Comparison of ENCODE assay signal across 10 cellular contexts in the genomic region with DNA sequence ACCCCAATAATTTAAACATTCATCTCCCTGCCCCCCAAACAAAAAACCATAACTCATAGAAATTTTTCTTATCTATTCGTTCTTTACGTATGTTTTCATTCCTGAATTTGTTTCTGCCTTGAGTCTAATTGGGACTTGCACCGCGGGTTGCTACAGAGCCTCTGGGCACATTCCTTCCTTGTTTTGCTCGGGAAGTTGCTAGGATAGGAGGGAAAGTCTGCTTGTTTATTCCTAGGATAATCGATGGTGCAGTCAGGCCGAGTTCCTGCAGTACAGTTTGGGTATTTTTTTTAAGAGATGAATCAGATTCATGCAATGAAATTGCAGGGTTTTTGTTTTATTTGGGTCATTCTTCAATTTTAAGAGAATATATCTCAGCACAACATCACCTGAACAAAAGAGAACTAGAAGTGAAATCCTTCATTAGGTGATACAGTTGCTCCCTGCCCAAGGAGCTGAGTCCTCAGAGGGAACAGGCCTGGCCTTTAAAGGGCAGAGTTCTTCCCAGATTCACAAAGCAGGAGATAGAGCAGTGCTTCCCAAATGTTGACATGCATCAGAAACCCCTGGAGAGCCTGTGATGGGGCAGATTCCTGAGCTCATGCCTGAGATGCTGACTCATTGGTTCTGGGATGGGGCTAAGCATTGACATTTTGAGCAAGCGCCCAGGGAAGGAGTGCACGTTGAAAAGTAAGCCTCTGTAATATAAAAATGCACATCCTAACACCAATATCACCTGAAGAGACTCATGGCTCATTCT.
A peak's percentile ranks its signal among the peaks of the same experiment; 100 is the strongest.
DNase-seq lines count a peak whose midpoint lies in the region; FAIRE-seq and TF ChIP-seq lines count a peak whose summit lies in the region.
"Had no signal": no experiment of that assay in that cellular context is flagged by ENCODE, and none has a peak within 500 bp of the region (broad histone marks: within the 10 kb centered on the region; RNA-seq: fewer than 3 reads in every experiment).

No MANE protein-coding gene starts in this region.

- H3K36me3 Mint-ChIP-seq in chondrocyte (ENCODE audit: low read depth), result no peaks in the 10 kb centered on the region

- H3K36me3 ChIP-seq in HUES6 (ENCODE audit: control insufficient read depth, insufficient read depth, low read length) (peaks cover 7% of the 10 kb centered on the region; the same call in 1 of the 2 replicates), keratinocyte (ENCODE audit: control insufficient read depth in 2 of 2, extremely low read depth in 1 of 2, insufficient read depth in 2 of 2, low read length in 2 of 2) (no peaks in the 10 kb centered on the region), uterus (no peaks in the 10 kb centered on the region)

- no peak for TF ChIP-seq CTCF in chondrocyte (IDR thresholded peaks at IDR 0.05)
- no peak for TF ChIP-seq CTCF in keratinocyte (optimal IDR thresholded peaks at IDR 0.05 in 1 of 3, IDR thresholded peaks at IDR 0.05 in 1 of 3, conservative IDR thresholded peaks at IDR 0.05 in 1 of 3; ENCODE audit: extremely low read depth in 1 of 3, insufficient read depth in 2 of 3, low read length in 3 of 3)
- TF ChIP-seq CTCF in uterus (IDR thresholded peaks at IDR 0.05), result no peak

- H3K4me2 ChIP-seq in keratinocyte (ENCODE audit: control insufficient read depth, extremely low read depth, insufficient read depth, low read depth, low read length), result peak overlapping the region; percentile 11

- dilution Hi-C loops in keratinocyte (cut with MboI; ENCODE audit: extremely low pct_ligation_motif_present, low sequenced_read_pairs), result no loop called here

- peak overlapping the region; percentile 61 for H3K9ac ChIP-seq in HUES6 (ENCODE audit: low read length)
- no peak overlapping the region for H3K9ac ChIP-seq in keratinocyte (ENCODE audit: control insufficient read depth, extremely low read depth, insufficient read depth, low read length)

- no peaks in the 10 kb centered on the region for H3K9me1 ChIP-seq in keratinocyte (ENCODE audit: control insufficient read depth, extremely low read depth, insufficient read depth, low read length)

- no peaks in the 10 kb centered on the region for H4K20me1 ChIP-seq in keratinocyte (ENCODE audit: control insufficient read depth, extremely low read depth, insufficient read depth, low read length)

- peaks cover 27% of the 10 kb centered on the region for H3K4me1 Mint-ChIP-seq in chondrocyte (ENCODE audit: low read depth)

- peaks cover 23% of the 10 kb centered on the region for H3K9me3 Mint-ChIP-seq in chondrocyte (ENCODE audit: low read depth)

- intact Hi-C loops in uterus (cut with DNase I; ENCODE audit: low total_unique reads), result no loop called here

- H3K4me3 Mint-ChIP-seq in chondrocyte (ENCODE audit: unreplicated experiment), result no peak overlapping the region
- H3K4me3 Mint-ChIP-seq: T-helper 1 cell treated with Interleukin-12 subunit alpha and Interleukin-12 subunit beta and Interleukin-4 antibody, amounts not matched to agents 30 μg/mL and 1 μg/mL, for 36 hours had no signal

- H3K27me3 Mint-ChIP-seq in chondrocyte (ENCODE audit: low read depth), result no peaks in the 10 kb centered on the region

- H3K27ac ChIP-seq in HUES6 (ENCODE audit: low read depth, low read length), result peak overlapping the region; percentile 95
- peak overlapping the region; percentile 53 for H3K27ac ChIP-seq in keratinocyte (ENCODE audit: control insufficient read depth, insufficient read depth, low read length)
- H3K27ac ChIP-seq in uterus, result peak overlapping the region; percentile 54 to 70

- no peak overlapping the region for H2AFZ ChIP-seq in keratinocyte (ENCODE audit: control insufficient read depth, low read length)

- H3K27me3 ChIP-seq in HUES6 (ENCODE audit: control insufficient read depth, insufficient read depth, low read length) (no peaks in the 10 kb centered on the region), keratinocyte (ENCODE audit: control insufficient read depth, extremely low read depth, insufficient read depth, low read length) (no peaks in the 10 kb centered on the region), uterus (no peaks in the 10 kb centered on the region)

- H3K4me3 ChIP-seq in HUES6 (ENCODE audit: low read depth, low read length) (peak overlapping the region; percentile 28), keratinocyte (ENCODE audit: control insufficient read depth in 2 of 3, extremely low read depth in 1 of 3, insufficient read depth in 2 of 3, low read depth in 1 of 3, low read length in 3 of 3) (no peak overlapping the region), uterus (no peak overlapping the region)

- peak; percentile 67 for FAIRE-seq in keratinocyte (lab: Jason Lieb, UNC)

- H3K79me2 ChIP-seq in keratinocyte (ENCODE audit: control insufficient read depth, insufficient read depth, low read length), result no peaks in the 10 kb centered on the region

- H3K4me1 ChIP-seq in HUES6 (ENCODE audit: control insufficient read depth, insufficient read depth, low read length), result peaks cover 52% of the 10 kb centered on the region
- peaks cover 13% of the 10 kb centered on the region for H3K4me1 ChIP-seq in keratinocyte (ENCODE audit: control insufficient read depth, extremely low read depth, insufficient read depth, low read length)
- peaks cover 4 to 5% of the 10 kb centered on the region in 2 donors for H3K4me1 ChIP-seq in uterus

- peak overlapping the region; percentile 77 for H3K27ac Mint-ChIP-seq in chondrocyte (ENCODE audit: unreplicated experiment)
- H3K27ac Mint-ChIP-seq: T-helper 1 cell treated with Interleukin-12 subunit alpha and Interleukin-12 subunit beta and Interleukin-4 antibody, amounts not matched to agents 30 μg/mL and 1 μg/mL, for 36 hours had no signal

- no peak for TF ChIP-seq POLR2A in uterus (IDR thresholded peaks at IDR 0.05)

- H3K9me3 ChIP-seq in HUES6 (ENCODE audit: control insufficient read depth, insufficient read depth, low read depth, low read length) (peaks cover 30% of the 10 kb centered on the region), keratinocyte (ENCODE audit: control insufficient read depth, low read depth, low read length) (no peaks in the 10 kb centered on the region), uterus (no peaks in the 10 kb centered on the region)

- DNase-seq in chondrocyte (ENCODE audit: low spot score) (no peak), keratinocyte (ENCODE audit: low read depth, low spot score) (no peak), uterus (peak in 1 of 2 donors; percentile 28), HuH-7 (ENCODE audit: low spot score) (no peak), NCI-H1694 treated with DMSO at 0.1 percent for 48 hours (lab: John Stamatoyannopoulos, UW) (no peak), NCI-H187 treated with DMSO at 0.1 percent for 48 hours (lab: John Stamatoyannopoulos, UW) (no peak)
- DNase-seq: left colon, NCI-H748 treated with DMSO at 0.1 percent for 48 hours had no signal
